In genomic region chr16:80376941-80377340, GRCh38 we compare ENCODE assay signal across 25 cellular contexts.
DNase-seq lines count a peak whose midpoint lies in the region; ATAC-seq and TF ChIP-seq lines count a peak whose summit lies in the region.
"Had no signal": no experiment of that assay in that cellular context is flagged by ENCODE, and none has a peak within 500 bp of the region (broad histone marks: within the 10 kb centered on the region; RNA-seq: fewer than 3 reads in every experiment).

No MANE protein-coding gene starts in this region.

- no peak for ATAC-seq in GM21717 (IDR thresholded peaks at IDR 0.05; ENCODE audit: unreplicated experiment)
- ATAC-seq: A549, GM12878 had no signal

- H3K4me3 Mint-ChIP-seq in nephron = peak overlapping the region in 2 of 3 experiments; percentile 0 to 5
- H3K4me3 Mint-ChIP-seq: B cell; CD14-positive monocyte; CD4-positive, alpha-beta memory T cell; CD4-positive, CD25-positive, alpha-beta regulatory T cell; CD8-positive, alpha-beta memory T cell had no signal

- TF ChIP-seq CTCF in coronary artery (IDR thresholded peaks at IDR 0.05) (no peak), nephron (IDR thresholded peaks at IDR 0.05; ENCODE audit: unreplicated experiment in 3 of 3) (no peak), uterus (IDR thresholded peaks at IDR 0.05) (no peak)

- H3K4me1 ChIP-seq in uterus = no peaks in the 10 kb centered on the region
- H3K4me1 ChIP-seq: A549 had no signal

- H3K36me3 ChIP-seq in uterus = no peaks in the 10 kb centered on the region
- H3K36me3 ChIP-seq: BLaER1 treated with 17β-estradiol and CSF1 and Interleukin-3, amounts not matched to agents 10 nM and 100 nM had no signal

- H3K27ac Mint-ChIP-seq in nephron = peak overlapping the region; percentile 87 to 93 (median 93)
- H3K27ac Mint-ChIP-seq: B cell; CD4-positive, alpha-beta memory T cell; CD4-positive, CD25-positive, alpha-beta regulatory T cell had no signal

- TF ChIP-seq POLR2A in uterus (IDR thresholded peaks at IDR 0.05) = no peak

- intact Hi-C loops in uterus (cut with DNase I; ENCODE audit: low total_unique reads) = no loop called here

- H3K27ac ChIP-seq in coronary artery (no peak overlapping the region), uterus (peak overlapping the region; percentile 12 to 37)
- H3K27ac ChIP-seq: 22Rv1; A549; BLaER1 treated with 17β-estradiol and CSF1 and Interleukin-3, amounts not matched to agents 10 nM and 100 nM had no signal

- H3K4me1 Mint-ChIP-seq in nephron = peaks cover 15% of the 10 kb centered on the region
- H3K4me1 Mint-ChIP-seq: B cell; CD14-positive monocyte; CD4-positive, alpha-beta memory T cell; CD4-positive, CD25-positive, alpha-beta regulatory T cell; CD8-positive, alpha-beta memory T cell had no signal

- no peaks in the 10 kb centered on the region for H3K9me3 ChIP-seq in uterus

- DNase-seq in coronary artery (ENCODE audit: low spot score) (peak; percentile 58), left kidney (ENCODE audit: low read depth, low spot score) (peak; percentile 64), uterus (no peak), C1 segment of cervical spinal cord (lab: John Stamatoyannopoulos, UW) (no peak), retina (no peak)
- DNase-seq: AML-193; CD4-positive, alpha-beta memory T cell; CD4-positive, CD25-positive, alpha-beta regulatory T cell; CD8-positive, alpha-beta memory T cell; COR-L47; DMS 273 treated with DMSO at 0.1 percent for 48 hours; DMS153; DMS53; DMS79; DND-41; EL; GDM1 had no signal

- no peaks in the 10 kb centered on the region for H3K27me3 Mint-ChIP-seq in nephron (ENCODE audit: low read depth)
- H3K27me3 Mint-ChIP-seq: CD4-positive, CD25-positive, alpha-beta regulatory T cell had no signal

- H3K9me3 Mint-ChIP-seq in nephron = peaks cover 5% of the 10 kb centered on the region

- no peaks in the 10 kb centered on the region for H3K27me3 ChIP-seq in uterus
- H3K27me3 ChIP-seq: BLaER1 treated with 17β-estradiol and CSF1 and Interleukin-3, amounts not matched to agents 10 nM and 100 nM had no signal

- H3K4me3 ChIP-seq in coronary artery = no peak overlapping the region
- H3K4me3 ChIP-seq in uterus = no peak overlapping the region
- H3K4me3 ChIP-seq: A549; BLaER1 treated with 17β-estradiol and CSF1 and Interleukin-3, amounts not matched to agents 10 nM and 100 nM; GM12878 had no signal

- peaks cover 3% of the 10 kb centered on the region for H3K36me3 Mint-ChIP-seq in nephron (ENCODE audit: low read depth)
- H3K36me3 Mint-ChIP-seq: CD14-positive monocyte; CD4-positive, alpha-beta memory T cell; CD4-positive, CD25-positive, alpha-beta regulatory T cell; CD8-positive, alpha-beta memory T cell had no signal

Comparison
In these comparisons a context has a peak if more than half of its experiments do, and no peak if none do; other contexts are left out.
1. DNase-seq: peak in coronary artery (single experiment) and left kidney (single experiment); none in uterus (0 of 2), C1 segment of cervical spinal cord (0 of 14) and retina (single experiment).
2. H3K27ac ChIP-seq: peak in uterus (2 of 2); none in coronary artery (0 of 2).